ENCODE assay signal across 1 cellular context in the genomic region with DNA sequence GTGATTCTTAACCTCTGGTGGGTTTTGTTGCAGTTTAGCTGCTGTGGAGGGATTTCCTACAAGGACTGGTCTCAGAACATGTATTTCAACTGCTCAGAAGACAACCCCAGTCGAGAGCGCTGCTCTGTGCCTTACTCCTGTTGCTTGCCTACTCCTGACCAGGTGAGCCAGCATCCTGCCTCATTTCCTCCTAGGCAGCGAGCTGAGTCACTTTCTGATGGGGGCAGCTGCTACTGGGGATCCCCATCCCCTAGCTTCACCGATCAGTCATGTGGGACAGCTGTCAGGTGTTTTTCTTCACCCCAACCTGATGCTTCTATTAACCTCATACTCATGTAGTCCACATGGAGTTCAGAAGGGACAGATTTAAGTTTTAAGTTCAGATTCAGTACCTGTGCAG.
TF ChIP-seq lines count a peak whose summit lies in the region.

No MANE protein-coding gene starts in this region.

TF ChIP-seq in HepG2, 621 proteins besides CTCF, POLR2A, EP300 and RAD21:
- TF ChIP-seq ZBTB25 (CRISPR knock-in tag; IDR thresholded peaks at IDR 0.05) (no peak), STAT6 (CRISPR knock-in tag; IDR thresholded peaks at IDR 0.05; ENCODE audit: borderline replicate concordance) (no peak), ZNF615 (CRISPR knock-in tag; IDR thresholded peaks at IDR 0.05; ENCODE audit: borderline replicate concordance) (no peak), ADNP (CRISPR knock-in tag; IDR thresholded peaks at IDR 0.05) (no peak), HOXD1 (CRISPR knock-in tag; IDR thresholded peaks at IDR 0.05) (no peak), RFXAP (CRISPR knock-in tag; IDR thresholded peaks at IDR 0.05; ENCODE audit: borderline replicate concordance) (no peak), FOXO4 (CRISPR knock-in tag; conservative IDR thresholded peaks at IDR 0.05) (no peak)
- TF ChIP-seq, protein P1, sequence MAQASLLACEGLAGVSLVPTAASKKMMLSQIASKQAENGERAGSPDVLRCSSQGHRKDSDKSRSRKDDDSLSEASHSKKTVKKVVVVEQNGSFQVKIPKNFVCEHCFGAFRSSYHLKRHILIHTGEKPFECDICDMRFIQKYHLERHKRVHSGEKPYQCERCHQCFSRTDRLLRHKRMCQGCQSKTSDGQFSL (CRISPR knock-in tag; IDR thresholded peaks at IDR 0.05): no peak
- TF ChIP-seq, protein P2, sequence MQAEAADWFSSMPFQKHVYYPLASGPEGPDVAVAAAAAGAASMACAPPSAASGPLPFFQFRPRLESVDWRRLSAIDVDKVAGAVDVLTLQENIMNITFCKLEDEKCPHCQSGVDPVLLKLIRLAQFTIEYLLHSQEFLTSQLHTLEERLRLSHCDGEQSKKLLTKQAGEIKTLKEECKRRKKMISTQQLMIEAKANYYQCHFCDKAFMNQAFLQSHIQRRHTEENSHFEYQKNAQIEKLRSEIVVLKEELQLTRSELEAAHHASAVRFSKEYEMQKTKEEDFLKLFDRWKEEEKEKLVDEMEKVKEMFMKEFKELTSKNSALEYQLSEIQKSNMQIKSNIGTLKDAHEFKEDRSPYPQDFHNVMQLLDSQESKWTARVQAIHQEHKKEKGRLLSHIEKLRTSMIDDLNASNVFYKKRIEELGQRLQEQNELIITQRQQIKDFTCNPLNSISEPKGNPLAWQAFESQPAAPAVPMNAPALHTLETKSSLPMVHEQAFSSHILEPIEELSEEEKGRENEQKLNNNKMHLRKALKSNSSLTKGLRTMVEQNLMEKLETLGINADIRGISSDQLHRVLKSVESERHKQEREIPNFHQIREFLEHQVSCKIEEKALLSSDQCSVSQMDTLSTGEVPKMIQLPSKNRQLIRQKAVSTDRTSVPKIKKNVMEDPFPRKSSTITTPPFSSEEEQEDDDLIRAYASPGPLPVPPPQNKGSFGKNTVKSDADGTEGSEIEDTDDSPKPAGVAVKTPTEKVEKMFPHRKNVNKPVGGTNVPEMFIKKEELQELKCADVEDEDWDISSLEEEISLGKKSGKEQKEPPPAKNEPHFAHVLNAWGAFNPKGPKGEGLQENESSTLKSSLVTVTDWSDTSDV (CRISPR knock-in tag; IDR thresholded peaks at IDR 0.05): no peak
- TF ChIP-seq, protein P3, sequence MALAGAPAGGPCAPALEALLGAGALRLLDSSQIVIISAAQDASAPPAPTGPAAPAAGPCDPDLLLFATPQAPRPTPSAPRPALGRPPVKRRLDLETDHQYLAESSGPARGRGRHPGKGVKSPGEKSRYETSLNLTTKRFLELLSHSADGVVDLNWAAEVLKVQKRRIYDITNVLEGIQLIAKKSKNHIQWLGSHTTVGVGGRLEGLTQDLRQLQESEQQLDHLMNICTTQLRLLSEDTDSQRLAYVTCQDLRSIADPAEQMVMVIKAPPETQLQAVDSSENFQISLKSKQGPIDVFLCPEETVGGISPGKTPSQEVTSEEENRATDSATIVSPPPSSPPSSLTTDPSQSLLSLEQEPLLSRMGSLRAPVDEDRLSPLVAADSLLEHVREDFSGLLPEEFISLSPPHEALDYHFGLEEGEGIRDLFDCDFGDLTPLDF (CRISPR knock-in tag; IDR thresholded peaks at IDR 0.05): no peak
